In genomic region chr1:179229214-179230140, GRCh38 we compare ENCODE assay signal across 8 cellular contexts. TPM values are rescaled to one million over a fixed set of nuclear protein-coding genes. Genes with fewer than 3 reads are reported as not detected.
DNase-seq lines count a peak whose midpoint lies in the region; ATAC-seq, FAIRE-seq and TF ChIP-seq lines count a peak whose summit lies in the region.

Gene ABL2, minus strand, starts transcription at chr1:179229677. Its CDS starts 280 bp downstream, at chr1:179229397.

- FAIRE-seq in GM18507 (lab: Jason Lieb, UNC) (no peak), endothelial cell of umbilical vein (lab: Jason Lieb, UNC) (no peak)

- no peaks in the 10 kb centered on the region for H3K9me1 ChIP-seq in endothelial cell of umbilical vein (replicated peaks; ENCODE audit: control insufficient read depth, extremely low read depth, insufficient read depth, low read length)

- no TSS peak for BruUV-seq in endothelial cell of umbilical vein (replicated peaks; lab: Mats Ljungman, UMichigan)

- H3K79me2 ChIP-seq in endothelial cell of umbilical vein (ENCODE audit: control insufficient read depth, insufficient read depth, low read length), result peaks cover 42% of the 10 kb centered on the region

- peak within 1 kb of the TSS; percentile 96 for H3K4me2 ChIP-seq in endothelial cell of umbilical vein (ENCODE audit: insufficient read depth, low read length)

- DNase-seq in A172 (ENCODE audit: low spot score), result no peak
- DNase-seq in GM18507 (ENCODE audit: extremely low spot score, insufficient read length, low read depth), result peak; percentile 39
- peak; percentile 94 for DNase-seq in NCI-H526 treated with DMSO at 0.1 percent for 48 hours (lab: John Stamatoyannopoulos, UW)
- DNase-seq in activated CD8-positive, alpha-beta memory T cell treated with anti-CD3 and anti-CD28 coated beads, Interleukin-2, amount 50 U/mL, for 48 hours, result peak; percentile 81
- peak; percentile 48 for DNase-seq in endothelial cell of umbilical vein (ENCODE audit: low read depth, low spot score)
- peak; percentile 15 to 22 for DNase-seq in stimulated activated CD8-positive, alpha-beta memory T cell treated with anti-CD3 and anti-CD28 coated beads, Interleukin-7, amount 100 ng/mL, for 48 hours (ENCODE audit: extremely low read depth in 1 of 2, low read depth in 1 of 2)

- TF ChIP-seq CTCF in endothelial cell of umbilical vein (IDR thresholded peaks at IDR 0.05; ENCODE audit: extremely low read depth in 1 of 2, insufficient read depth in 1 of 2, low read depth in 1 of 2, low read length in 2 of 2), result no peak

- H3K27me3 ChIP-seq in endothelial cell of umbilical vein (ENCODE audit: control insufficient read depth in 2 of 2, insufficient read depth in 2 of 2, low read length in 2 of 2) (no peaks in the 10 kb centered on the region), muscle layer of colon (ENCODE audit: control insufficient read depth in 1 of 2, insufficient read depth in 2 of 2, low read length in 2 of 2) (no peaks in the 10 kb centered on the region)

- H3K4me3 ChIP-seq in endothelial cell of umbilical vein (replicated peaks in 1 of 3; ENCODE audit: insufficient read depth in 1 of 3, low read depth in 1 of 3, low read length in 3 of 3) (peak within 1 kb of the TSS; percentile 64 to 93 (median 83)), muscle layer of colon (ENCODE audit: low read depth in 1 of 2, low read length in 2 of 2) (peak within 1 kb of the TSS; percentile 84 to 86)

- no peaks in the 10 kb centered on the region for H4K20me1 ChIP-seq in endothelial cell of umbilical vein (replicated peaks; ENCODE audit: control insufficient read depth, extremely low read depth, insufficient read depth, low read length)

- no peaks in the 10 kb centered on the region for H3K9me3 ChIP-seq in endothelial cell of umbilical vein (replicated peaks; ENCODE audit: control insufficient read depth, insufficient read depth, low read length)
- no peaks in the 10 kb centered on the region for H3K9me3 ChIP-seq in muscle layer of colon (ENCODE audit: low read length)

- H3K36me3 ChIP-seq in endothelial cell of umbilical vein (ENCODE audit: control insufficient read depth in 2 of 2, extremely low read depth in 1 of 2, insufficient read depth in 2 of 2, low read length in 2 of 2) (no peaks in the 10 kb centered on the region), muscle layer of colon (ENCODE audit: insufficient read depth, low read length) (no peaks in the 10 kb centered on the region)

- dilution Hi-C loops in endothelial cell of umbilical vein (cut with MboI; ENCODE audit: extremely low pct_ligation_motif_present, low sequenced_read_pairs), result no loop called here

- peak; percentile 59 for ATAC-seq in HG03066 (IDR thresholded peaks at IDR 0.05; ENCODE audit: low read depth, unreplicated experiment)

- POLR2A ChIA-PET in endothelial cell of umbilical vein (lab: Charles Lee), result no interaction called here

- CTCF ChIA-PET in endothelial cell of umbilical vein (lab: Charles Lee), result interaction anchor here (1.4 kb wide), 1 partner anchor 109 kb away, joined by 6 read pairs; no protein-coding TSS in a partner anchor

- intact Hi-C loops in endothelial cell of umbilical vein (cut with micrococcal nuclease), result loop anchor here (2.0 to 5.0 kb wide), 2 partner anchors 63 to 87 kb away; partner anchors contain the start of gene SOAT1

- peak within 1 kb of the TSS; percentile 88 for H2AFZ ChIP-seq in endothelial cell of umbilical vein (ENCODE audit: low read depth, low read length)

- H3K4me1 ChIP-seq in endothelial cell of umbilical vein (ENCODE audit: control insufficient read depth, extremely low read depth, insufficient read depth, low read length), result peaks cover 28% of the 10 kb centered on the region
- H3K4me1 ChIP-seq in muscle layer of colon (ENCODE audit: insufficient read depth, low read length), result peaks cover 18% of the 10 kb centered on the region

- H3K27ac ChIP-seq in endothelial cell of umbilical vein (ENCODE audit: insufficient read depth, low read depth, low read length) (peak within 1 kb of the TSS; percentile 56), muscle layer of colon (ENCODE audit: low read depth, low read length) (peak within 1 kb of the TSS; percentile 76)

- peak within 1 kb of the TSS; percentile 82 for H3K9ac ChIP-seq in endothelial cell of umbilical vein (replicated peaks; ENCODE audit: extremely low read depth, insufficient read depth, low read length)
- H3K9ac ChIP-seq in muscle layer of colon (ENCODE audit: low read length), result peak within 1 kb of the TSS; percentile 80

- TF ChIP-seq POLR2A in endothelial cell of umbilical vein (IDR thresholded peaks at IDR 0.05; ENCODE audit: low read depth, low read length), result peak; percentile 27

TF ChIP-seq in endothelial cell of umbilical vein, 7 proteins besides CTCF, POLR2A, EP300 and RAD21:
- peak; percentile 51 for TF ChIP-seq POLR2AphosphoS5 (IDR thresholded peaks at IDR 0.05; ENCODE audit: insufficient read depth, low read depth, low read length)
- TF ChIP-seq FOS (IDR thresholded peaks at IDR 0.05; ENCODE audit: borderline replicate concordance, insufficient read depth, low read length), result no peak
TF ChIP-seq in endothelial cell of umbilical vein: peak in this region for 1.

RNA-seq across cellular contexts. Expression of gene ABL2, which starts in this region (rescaled TPM):
- 71.3 and 76.0 TPM in 2 replicates for total RNA-seq in A172 (2014; rRNA removed; shearing (Covaris generic))
- total RNA-seq in endothelial cell of umbilical vein, result 158 and 165 TPM in 2 replicates
- 37.0 and 41.8 TPM in 2 replicates for polyA plus RNA-seq in endothelial cell of umbilical vein
- polyA plus RNA-seq in endothelial cell of umbilical vein (2011; cell fraction: cytosol; rRNA removed), result 27.4 and 30.0 TPM in 2 replicates
- polyA plus RNA-seq in endothelial cell of umbilical vein (2011; cell fraction: nucleus; rRNA removed), result 148 TPM in 2 replicates
- 58.6 and 81.4 TPM in 2 replicates for polyA plus RNA-seq in endothelial cell of umbilical vein (2012)
- 605 and 633 TPM in 2 replicates for polyA minus RNA-seq in endothelial cell of umbilical vein
- polyA minus RNA-seq in endothelial cell of umbilical vein (2011; cell fraction: cytosol; rRNA and poly(A)+ RNA removed), result 29.0 TPM
- polyA minus RNA-seq in endothelial cell of umbilical vein (2011; cell fraction: nucleus; rRNA and poly(A)+ RNA removed), result 622 and 856 TPM in 2 replicates
